Comparison of ENCODE assay signal across 22 cellular contexts in the genomic region with DNA sequence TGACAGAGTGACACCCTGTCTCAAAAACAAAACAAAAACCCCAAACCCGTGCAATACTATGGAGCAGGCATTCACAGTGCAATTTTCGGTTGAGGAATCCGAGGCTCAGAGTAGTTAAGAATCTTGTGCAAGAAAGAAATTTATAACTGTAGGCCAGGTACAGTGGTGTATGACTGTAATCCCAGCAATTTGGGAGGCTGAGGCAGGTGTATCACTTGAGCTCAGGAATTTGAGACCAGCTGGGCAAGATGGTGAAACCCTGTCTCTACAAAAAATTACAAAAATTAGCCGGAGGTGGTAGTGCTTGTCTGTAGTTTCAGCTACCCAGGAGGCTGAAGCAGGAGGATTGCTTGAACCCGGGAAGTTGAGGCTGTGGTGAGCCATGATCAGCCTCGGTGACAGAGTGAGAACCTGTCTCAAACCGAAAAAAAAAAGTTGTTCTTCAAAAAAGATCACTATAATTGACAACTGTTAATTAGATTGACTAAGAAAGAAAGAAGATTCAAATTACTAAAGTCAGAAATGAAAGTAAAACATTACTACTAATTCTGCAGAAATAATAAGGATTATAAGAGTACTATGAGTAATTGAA. TPM values are rescaled to one million over a fixed set of nuclear protein-coding genes. Genes with fewer than 3 reads are reported as not detected.
"Had no signal": no experiment of that assay in that cellular context is flagged by ENCODE, and none has a peak within 500 bp of the region (broad histone marks: within the 10 kb centered on the region; RNA-seq: fewer than 3 reads in every experiment).

No MANE protein-coding gene starts in this region.

- H3K27me3 Mint-ChIP-seq: memory B cell had no signal

- ATAC-seq: left cardiac atrium, lower lobe of right lung, natural killer cell, right cardiac atrium had no signal

- H3K4me2 ChIP-seq: hepatocyte had no signal

- H3K4me3 ChIP-seq: coronary artery, hepatocyte, left ventricle myocardium inferior, lower lobe of right lung, ovary, tibial artery had no signal

- H3K27me3 ChIP-seq: hepatocyte, ovary, tibial artery had no signal

- H3K27ac Mint-ChIP-seq: endodermal cell, memory B cell, mesothelial cell of epicardium, natural killer cell had no signal

- DNase-seq: effector CD4-positive, alpha-beta T cell; endodermal cell; erythroblast; foreskin melanocyte; kidney; left cardiac atrium; left ventricle myocardium inferior; lower lobe of right lung; natural killer cell; ovary; right cardiac atrium; small intestine; stimulated activated CD4-positive, alpha-beta T cell treated with anti-CD3 and anti-CD28 coated beads, Interleukin-12 subunit alpha, Interleukin-12 subunit beta, amount 100 ng/mL, for 4 hours; stimulated activated naive CD4-positive, alpha-beta T cell treated with Interleukin-2 at 50 U/mL for 16 hours; tibial artery had no signal

- H3K79me2 ChIP-seq: hepatocyte had no signal

- H3K36me3 ChIP-seq: left ventricle myocardium inferior, ovary, tibial artery had no signal

- H3K4me3 Mint-ChIP-seq: endodermal cell, memory B cell, mesothelial cell of epicardium, natural killer cell, neural crest cell had no signal

- H3K9me3 Mint-ChIP-seq: memory B cell, mesothelial cell of epicardium, natural killer cell, neural crest cell had no signal

- H3K36me3 Mint-ChIP-seq: mesothelial cell of epicardium, natural killer cell had no signal

- H2AFZ ChIP-seq: hepatocyte had no signal

- H3K9me3 ChIP-seq: lower lobe of right lung, ovary, tibial artery had no signal

- H3K4me1 ChIP-seq: left ventricle myocardium inferior, lower lobe of right lung, tibial artery had no signal

- H3K4me1 Mint-ChIP-seq: mesothelial cell of epicardium, neural crest cell had no signal

- H3K27ac ChIP-seq: coronary artery, hepatocyte, left ventricle myocardium inferior, lower lobe of right lung, ovary, tibial artery had no signal

RNA-seq across cellular contexts. Expression of gene CEACAM1, which starts 12.9 kb away (rescaled TPM):
- total RNA-seq: myocyte, neural crest cell, temporal lobe had no signal
